In genomic region chr11:76660533-76661305, GRCh38 we compare ENCODE assay signal across 24 cellular contexts. TPM values are rescaled to one million over a fixed set of nuclear protein-coding genes. Genes with fewer than 3 reads are reported as not detected.
A peak's percentile ranks its signal among the peaks of the same experiment; 100 is the strongest.
DNase-seq lines count a peak whose midpoint lies in the region; ATAC-seq, FAIRE-seq and TF ChIP-seq lines count a peak whose summit lies in the region.
"Had no signal": no experiment of that assay in that cellular context is flagged by ENCODE, and none has a peak within 500 bp of the region (broad histone marks: within the 10 kb centered on the region; RNA-seq: fewer than 3 reads in every experiment).

No MANE protein-coding gene starts in this region.

- peak; percentile 39 for DNase-seq in DMS53 (lab: John Stamatoyannopoulos, UW)
- no peak for DNase-seq in DMS53 treated with DMSO at 0.1 percent for 48 hours (lab: John Stamatoyannopoulos, UW; ENCODE audit: unreplicated experiment)
- DNase-seq in RWPE2 (ENCODE audit: low spot score): peak; percentile 56
- peak; percentile 77 for DNase-seq in kidney
- DNase-seq in sigmoid colon: peak; percentile 62
- no peak for DNase-seq in small intestine
- DNase-seq in D721Med (ENCODE audit: insufficient read length, low spot score): no peak
- DNase-seq in central memory CD4-positive, alpha-beta T cell: no peak
- DNase-seq: activated CD4-positive, alpha-beta memory T cell treated with anti-CD3 and anti-CD28 coated beads for 36 hours; activated effector memory CD4-positive, alpha-beta T cell treated with anti-CD3 and anti-CD28 coated beads, Interleukin-2, amount 50 U/mL, for 16 hours; activated T-cell treated with anti-CD3 and anti-CD28 coated beads for 4 hours; AML-193; NCI-H1092; NCI-H1930; NCI-H2227 treated with DMSO at 0.1 percent for 48 hours; NCI-H82; nephron progenitor cell; stimulated activated CD4-positive, alpha-beta T cell treated with anti-CD3 and anti-CD28 coated beads, Interleukin-4, amount 100 ng/mL, for 4 hours; stimulated activated naive CD8-positive, alpha-beta T cell treated with anti-CD3 and anti-CD28 coated beads, Interleukin-15, amount 100 ng/mL, for 72 hours; WERI-Rb-1 had no signal

- H3K9me3 ChIP-seq in RWPE2 (ENCODE audit: severe bottlenecking) (no peaks in the 10 kb centered on the region), kidney (ENCODE audit: control insufficient read depth in 1 of 2, low read length in 2 of 2) (no peaks in the 10 kb centered on the region), sigmoid colon (no peaks in the 10 kb centered on the region), small intestine (ENCODE audit: control insufficient read depth, low read depth) (no peaks in the 10 kb centered on the region)

- H3K36me3 ChIP-seq in RWPE2 (ENCODE audit: low read depth) (no peaks in the 10 kb centered on the region), kidney (ENCODE audit: control insufficient read depth in 1 of 2, insufficient read depth in 2 of 2, low read length in 2 of 2) (peaks cover 0 to 25% of the 10 kb centered on the region in 2 donors), sigmoid colon (no peaks in the 10 kb centered on the region), small intestine (ENCODE audit: control insufficient read depth in 2 of 2, insufficient read depth in 2 of 2, low read length in 2 of 2) (no peaks in the 10 kb centered on the region)
- H3K36me3 ChIP-seq: WERI-Rb-1 had no signal

- H3K4me1 ChIP-seq in RWPE2 (ENCODE audit: insufficient read depth, poor library complexity, severe bottlenecking) (no peaks in the 10 kb centered on the region), kidney (ENCODE audit: control insufficient read depth in 1 of 2, insufficient read depth in 1 of 2, low read depth in 1 of 2, low read length in 2 of 2) (peaks cover 4 to 19% of the 10 kb centered on the region in 2 donors), sigmoid colon (peaks cover 0 to 11% (median 9%) of the 10 kb centered on the region in 4 donors), small intestine (ENCODE audit: control insufficient read depth in 2 of 2, insufficient read depth in 1 of 2, low read depth in 1 of 2, low read length in 1 of 2) (no peaks in the 10 kb centered on the region)

- TF ChIP-seq POLR2A in sigmoid colon (IDR thresholded peaks at IDR 0.05): no peak

- FAIRE-seq in kidney (lab: Jason Lieb, UNC) (no peak), small intestine (lab: Jason Lieb, UNC) (no peak), D721Med (lab: Jason Lieb, UNC) (no peak)
- FAIRE-seq: endometrium had no signal

- 94% methylated on average over 34 of the region's 34 CpGs for WGBS in sigmoid colon, 2 donors
- WGBS in small intestine, 3 donors: 86 to 89% (median 88%) methylated on average over 33 to 34 of the region's 34 CpGs

- H3K27ac ChIP-seq in RWPE2 (ENCODE audit: poor library complexity, severe bottlenecking): no peak overlapping the region
- no peak overlapping the region for H3K27ac ChIP-seq in kidney (ENCODE audit: low read depth in 2 of 2, low read length in 2 of 2)
- H3K27ac ChIP-seq in sigmoid colon: no peak overlapping the region
- H3K27ac ChIP-seq in small intestine (ENCODE audit: low read depth in 1 of 2, low read length in 1 of 2): no peak overlapping the region
- H3K27ac ChIP-seq: 22Rv1, PC-9, WERI-Rb-1 had no signal

- H3K4me3 ChIP-seq in RWPE2 (ENCODE audit: severe bottlenecking) (no peak overlapping the region), kidney (ENCODE audit: low read length in 2 of 2) (no peak overlapping the region), sigmoid colon (no peak overlapping the region), small intestine (ENCODE audit: low read depth in 1 of 2, low read length in 2 of 2) (no peak overlapping the region)
- H3K4me3 ChIP-seq: PC-9 had no signal

- TF ChIP-seq CTCF in RWPE2 (IDR thresholded peaks at IDR 0.05; ENCODE audit: poor library complexity, severe bottlenecking): no peak
- no peak for TF ChIP-seq CTCF in kidney (IDR thresholded peaks at IDR 0.05; ENCODE audit: borderline replicate concordance, extremely low read depth, insufficient read depth)
- no peak for TF ChIP-seq CTCF in sigmoid colon (IDR thresholded peaks at IDR 0.05)
- no peak for TF ChIP-seq CTCF in D721Med (IDR thresholded peaks at IDR 0.05; ENCODE audit: insufficient read depth, missing control alignments)

- H3K9ac ChIP-seq in kidney (ENCODE audit: low read length in 2 of 2): no peak overlapping the region

- ATAC-seq in RWPE2 (ENCODE audit: low read depth): no peak
- ATAC-seq: stimulated activated naive CD8-positive, alpha-beta T cell treated with anti-CD3 and anti-CD28 coated beads, Interleukin-15, amount 100 ng/mL, for 72 hours; T-helper 17 cell had no signal

- intact Hi-C loops in kidney (cut with DNase I) (no loop called here), sigmoid colon (cut with DNase I) (no loop called here)

- TF ChIP-seq EP300 in sigmoid colon (IDR thresholded peaks at IDR 0.05): no peak

- H3K27me3 ChIP-seq in RWPE2 (ENCODE audit: insufficient read depth, poor library complexity, severe bottlenecking) (no peaks in the 10 kb centered on the region), sigmoid colon (no peaks in the 10 kb centered on the region), small intestine (ENCODE audit: control insufficient read depth in 2 of 2, insufficient read depth in 2 of 2, low read length in 2 of 2) (no peaks in the 10 kb centered on the region)

RNA-seq across cellular contexts. Expression of gene LRRC32, which starts 9.8 kb away (rescaled TPM):
- total RNA-seq in kidney (136 TPM), sigmoid colon (10 to 100 TPM in 3 of 4 donors, 1 to 10 TPM in 1; 6.4 to 30.7 (median 16.2) TPM)
- polyA plus RNA-seq in kidney (ENCODE audit: insufficient read depth, low read depth, low replicate concordance) (105 TPM), sigmoid colon (10 to 100 TPM in 1 of 3 donors, 1 to 10 TPM in 1, under 1 TPM in 1; 0.69 to 18.3 (median 1.8) TPM), small intestine (10 to 100 TPM in 1 of 3 donors, 1 to 10 TPM in 2; 2.2 to 44.7 (median 4.1) TPM)
- total RNA-seq: PC-9 had no signal

Comparison
In these comparisons a context has a peak if more than half of its experiments do, and no peak if none do; other contexts are left out.
1. DNase-seq: peak in DMS53 (single experiment), RWPE2 (single experiment), kidney (single experiment) and sigmoid colon (single experiment); none in DMS53 treated with DMSO at 0.1 percent for 48 hours (single experiment), small intestine (single experiment), D721Med (single experiment) and central memory CD4-positive, alpha-beta T cell (single experiment).